In the genomic region with DNA sequence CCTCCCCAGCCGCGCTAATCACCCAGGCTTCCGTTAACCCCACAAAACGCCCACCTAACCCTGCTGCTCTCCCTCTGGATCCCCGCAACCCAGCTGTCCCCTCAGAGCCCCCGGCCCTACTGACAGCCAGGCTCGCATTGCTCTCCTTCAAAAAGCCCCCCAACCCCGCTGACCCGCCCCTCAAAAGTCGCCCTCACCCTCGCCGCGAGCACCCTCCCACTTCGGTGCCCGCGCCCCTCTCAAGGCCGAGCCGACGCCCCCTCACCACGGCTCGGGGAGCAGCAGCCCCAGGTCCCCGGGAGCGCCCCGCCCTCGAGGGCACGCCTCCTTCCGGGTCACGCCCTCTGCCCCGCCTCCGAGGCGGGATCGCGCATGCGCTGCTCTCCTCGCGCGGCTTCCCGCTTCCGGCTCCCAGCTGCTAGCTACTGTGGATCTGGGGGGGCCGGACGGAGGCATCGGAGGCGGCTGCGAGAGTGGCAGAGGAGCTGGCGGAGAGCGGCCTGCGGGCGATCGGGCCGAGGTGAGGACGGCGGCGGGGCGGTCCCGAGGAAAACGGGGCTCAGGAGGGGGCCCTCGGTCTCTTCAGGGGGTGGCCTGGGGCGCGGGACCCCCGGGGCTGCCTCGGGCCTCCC, we compare ENCODE assay signal across 1 cellular context.
TF ChIP-seq lines count a peak whose summit lies in the region.

No MANE protein-coding gene starts in this region.

TF ChIP-seq in HepG2, 621 proteins besides CTCF, POLR2A, EP300 and RAD21 (continued from another document and continues in another):
- TF ChIP-seq, protein P1, sequence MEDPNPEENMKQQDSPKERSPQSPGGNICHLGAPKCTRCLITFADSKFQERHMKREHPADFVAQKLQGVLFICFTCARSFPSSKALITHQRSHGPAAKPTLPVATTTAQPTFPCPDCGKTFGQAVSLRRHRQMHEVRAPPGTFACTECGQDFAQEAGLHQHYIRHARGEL (CRISPR knock-in tag; IDR thresholded peaks at IDR 0.05): no peak
- no peak for TF ChIP-seq ZMYM3 (CRISPR knock-in tag; IDR thresholded peaks at IDR 0.05)
- no peak for TF ChIP-seq ZNF101 (CRISPR knock-in tag; IDR thresholded peaks at IDR 0.05; ENCODE audit: borderline replicate concordance, low read depth)
- TF ChIP-seq ZBTB1 (CRISPR knock-in tag; IDR thresholded peaks at IDR 0.05; ENCODE audit: borderline replicate concordance): no peak
- no peak for TF ChIP-seq ZFP82 (CRISPR knock-in tag; IDR thresholded peaks at IDR 0.05; ENCODE audit: borderline replicate concordance)
- no peak for TF ChIP-seq SOX13 (IDR thresholded peaks at IDR 0.05)
- no peak for TF ChIP-seq SOX13 (CRISPR knock-in tag; conservative IDR thresholded peaks at IDR 0.05 in 1 of 2, IDR thresholded peaks at IDR 0.05 in 1 of 2)
- TF ChIP-seq, protein P2, sequence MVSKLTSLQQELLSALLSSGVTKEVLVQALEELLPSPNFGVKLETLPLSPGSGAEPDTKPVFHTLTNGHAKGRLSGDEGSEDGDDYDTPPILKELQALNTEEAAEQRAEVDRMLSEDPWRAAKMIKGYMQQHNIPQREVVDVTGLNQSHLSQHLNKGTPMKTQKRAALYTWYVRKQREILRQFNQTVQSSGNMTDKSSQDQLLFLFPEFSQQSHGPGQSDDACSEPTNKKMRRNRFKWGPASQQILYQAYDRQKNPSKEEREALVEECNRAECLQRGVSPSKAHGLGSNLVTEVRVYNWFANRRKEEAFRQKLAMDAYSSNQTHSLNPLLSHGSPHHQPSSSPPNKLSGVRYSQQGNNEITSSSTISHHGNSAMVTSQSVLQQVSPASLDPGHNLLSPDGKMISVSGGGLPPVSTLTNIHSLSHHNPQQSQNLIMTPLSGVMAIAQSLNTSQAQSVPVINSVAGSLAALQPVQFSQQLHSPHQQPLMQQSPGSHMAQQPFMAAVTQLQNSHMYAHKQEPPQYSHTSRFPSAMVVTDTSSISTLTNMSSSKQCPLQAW (CRISPR knock-in tag; IDR thresholded peaks at IDR 0.05): peak; percentile 86
- no peak for TF ChIP-seq ZNF720 (CRISPR knock-in tag; IDR thresholded peaks at IDR 0.05)
- peak; percentile 95 for TF ChIP-seq GABPA (IDR thresholded peaks at IDR 0.05; ENCODE audit: low read depth, low read length)
- peak; percentile 91 for TF ChIP-seq GABPA (CRISPR knock-in tag; IDR thresholded peaks at IDR 0.05; ENCODE audit: low read depth)
- 0 out of 2 replicates have a peak, but pooled peaks have one; percentile 27 for TF ChIP-seq ZNF709 (CRISPR knock-in tag; IDR thresholded peaks at IDR 0.05)
- no peak for TF ChIP-seq ZNF33B (CRISPR knock-in tag; IDR thresholded peaks at IDR 0.05)
- TF ChIP-seq HOXA7 (CRISPR knock-in tag; IDR thresholded peaks at IDR 0.05): no peak
- no peak for TF ChIP-seq MTF2 (CRISPR knock-in tag; IDR thresholded peaks at IDR 0.05; ENCODE audit: borderline replicate concordance)
- peak; percentile 96 for TF ChIP-seq SP2 (CRISPR knock-in tag; IDR thresholded peaks at IDR 0.05)
- no peak for TF ChIP-seq LCORL (IDR thresholded peaks at IDR 0.05)
- TF ChIP-seq LCORL (CRISPR knock-in tag; IDR thresholded peaks at IDR 0.05): peak; percentile 30; the same call in 1 of the 2 replicates
- TF ChIP-seq, protein P3, sequence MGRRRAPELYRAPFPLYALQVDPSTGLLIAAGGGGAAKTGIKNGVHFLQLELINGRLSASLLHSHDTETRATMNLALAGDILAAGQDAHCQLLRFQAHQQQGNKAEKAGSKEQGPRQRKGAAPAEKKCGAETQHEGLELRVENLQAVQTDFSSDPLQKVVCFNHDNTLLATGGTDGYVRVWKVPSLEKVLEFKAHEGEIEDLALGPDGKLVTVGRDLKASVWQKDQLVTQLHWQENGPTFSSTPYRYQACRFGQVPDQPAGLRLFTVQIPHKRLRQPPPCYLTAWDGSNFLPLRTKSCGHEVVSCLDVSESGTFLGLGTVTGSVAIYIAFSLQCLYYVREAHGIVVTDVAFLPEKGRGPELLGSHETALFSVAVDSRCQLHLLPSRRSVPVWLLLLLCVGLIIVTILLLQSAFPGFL (CRISPR knock-in tag; IDR thresholded peaks at IDR 0.05): no peak
- peak; percentile 28; the same call in 1 of the 2 replicates for TF ChIP-seq MED1 (CRISPR knock-in tag; IDR thresholded peaks at IDR 0.05)
- TF ChIP-seq, protein P4, sequence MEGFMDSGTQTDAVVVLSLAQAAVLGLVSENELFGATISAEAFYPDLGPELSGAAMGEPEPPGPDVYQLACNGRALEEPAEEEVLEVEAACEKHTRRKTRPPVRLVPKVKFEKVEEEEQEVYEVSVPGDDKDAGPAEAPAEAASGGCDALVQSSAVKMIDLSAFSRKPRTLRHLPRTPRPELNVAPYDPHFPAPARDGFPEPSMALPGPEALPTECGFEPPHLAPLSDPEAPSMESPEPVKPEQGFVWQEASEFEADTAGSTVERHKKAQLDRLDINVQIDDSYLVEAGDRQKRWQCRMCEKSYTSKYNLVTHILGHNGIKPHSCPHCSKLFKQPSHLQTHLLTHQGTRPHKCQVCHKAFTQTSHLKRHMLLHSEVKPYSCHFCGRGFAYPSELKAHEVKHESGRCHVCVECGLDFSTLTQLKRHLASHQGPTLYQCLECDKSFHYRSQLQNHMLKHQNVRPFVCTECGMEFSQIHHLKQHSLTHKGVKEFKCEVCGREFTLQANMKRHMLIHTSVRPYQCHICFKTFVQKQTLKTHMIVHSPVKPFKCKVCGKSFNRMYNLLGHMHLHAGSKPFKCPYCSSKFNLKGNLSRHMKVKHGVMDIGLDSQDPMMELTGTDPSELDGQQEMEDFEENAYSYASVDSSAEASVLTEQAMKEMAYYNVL (CRISPR knock-in tag; IDR thresholded peaks at IDR 0.05; ENCODE audit: borderline replicate concordance): no peak
- TF ChIP-seq MAZ (IDR thresholded peaks at IDR 0.05; ENCODE audit: borderline replicate concordance, low read depth, low read length): peak; percentile 81
- TF ChIP-seq MAZ (CRISPR knock-in tag; IDR thresholded peaks at IDR 0.05; ENCODE audit: low read depth): peak; percentile 87
- TF ChIP-seq MBNL3 (CRISPR knock-in tag; conservative IDR thresholded peaks at IDR 0.05): no peak
- TF ChIP-seq KAT8 (CRISPR knock-in tag; IDR thresholded peaks at IDR 0.05): peak; percentile 91
- no peak for TF ChIP-seq ZBTB8A (CRISPR knock-in tag; IDR thresholded peaks at IDR 0.05; ENCODE audit: borderline replicate concordance, low read depth)
- TF ChIP-seq RXRA (CRISPR knock-in tag; IDR thresholded peaks at IDR 0.05): peak; percentile 49
- TF ChIP-seq RBAK (CRISPR knock-in tag; IDR thresholded peaks at IDR 0.05): no peak
- TF ChIP-seq AKAP8 (CRISPR knock-in tag; IDR thresholded peaks at IDR 0.05): no peak
- TF ChIP-seq HNRNPK (IDR thresholded peaks at IDR 0.05; ENCODE audit: low read depth, low read length, poor library complexity, severe bottlenecking): peak; percentile 90
- no peak for TF ChIP-seq NCOA5 (CRISPR knock-in tag; IDR thresholded peaks at IDR 0.05)
- no peak for TF ChIP-seq TP53 (CRISPR knock-in tag; conservative IDR thresholded peaks at IDR 0.05)
- no peak for TF ChIP-seq HIVEP1 (CRISPR knock-in tag; IDR thresholded peaks at IDR 0.05)
- no peak for TF ChIP-seq SCMH1 (CRISPR knock-in tag; IDR thresholded peaks at IDR 0.05; ENCODE audit: borderline replicate concordance)
- TF ChIP-seq HOXD1 (CRISPR knock-in tag; IDR thresholded peaks at IDR 0.05): no peak
- no peak for TF ChIP-seq MTA3 (CRISPR knock-in tag; IDR thresholded peaks at IDR 0.05)
- no peak for TF ChIP-seq ONECUT2 (CRISPR knock-in tag; IDR thresholded peaks at IDR 0.05)
- TF ChIP-seq, protein P5, sequence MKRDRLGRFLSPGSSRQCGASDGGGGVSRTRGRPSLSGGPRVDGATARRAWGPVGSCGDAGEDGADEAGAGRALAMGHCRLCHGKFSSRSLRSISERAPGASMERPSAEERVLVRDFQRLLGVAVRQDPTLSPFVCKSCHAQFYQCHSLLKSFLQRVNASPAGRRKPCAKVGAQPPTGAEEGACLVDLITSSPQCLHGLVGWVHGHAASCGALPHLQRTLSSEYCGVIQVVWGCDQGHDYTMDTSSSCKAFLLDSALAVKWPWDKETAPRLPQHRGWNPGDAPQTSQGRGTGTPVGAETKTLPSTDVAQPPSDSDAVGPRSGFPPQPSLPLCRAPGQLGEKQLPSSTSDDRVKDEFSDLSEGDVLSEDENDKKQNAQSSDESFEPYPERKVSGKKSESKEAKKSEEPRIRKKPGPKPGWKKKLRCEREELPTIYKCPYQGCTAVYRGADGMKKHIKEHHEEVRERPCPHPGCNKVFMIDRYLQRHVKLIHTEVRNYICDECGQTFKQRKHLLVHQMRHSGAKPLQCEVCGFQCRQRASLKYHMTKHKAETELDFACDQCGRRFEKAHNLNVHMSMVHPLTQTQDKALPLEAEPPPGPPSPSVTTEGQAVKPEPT (CRISPR knock-in tag; IDR thresholded peaks at IDR 0.05; ENCODE audit: low read depth): no peak
- no peak for TF ChIP-seq ZNF432 (CRISPR knock-in tag; IDR thresholded peaks at IDR 0.05; ENCODE audit: borderline replicate concordance)
- TF ChIP-seq, protein P6, sequence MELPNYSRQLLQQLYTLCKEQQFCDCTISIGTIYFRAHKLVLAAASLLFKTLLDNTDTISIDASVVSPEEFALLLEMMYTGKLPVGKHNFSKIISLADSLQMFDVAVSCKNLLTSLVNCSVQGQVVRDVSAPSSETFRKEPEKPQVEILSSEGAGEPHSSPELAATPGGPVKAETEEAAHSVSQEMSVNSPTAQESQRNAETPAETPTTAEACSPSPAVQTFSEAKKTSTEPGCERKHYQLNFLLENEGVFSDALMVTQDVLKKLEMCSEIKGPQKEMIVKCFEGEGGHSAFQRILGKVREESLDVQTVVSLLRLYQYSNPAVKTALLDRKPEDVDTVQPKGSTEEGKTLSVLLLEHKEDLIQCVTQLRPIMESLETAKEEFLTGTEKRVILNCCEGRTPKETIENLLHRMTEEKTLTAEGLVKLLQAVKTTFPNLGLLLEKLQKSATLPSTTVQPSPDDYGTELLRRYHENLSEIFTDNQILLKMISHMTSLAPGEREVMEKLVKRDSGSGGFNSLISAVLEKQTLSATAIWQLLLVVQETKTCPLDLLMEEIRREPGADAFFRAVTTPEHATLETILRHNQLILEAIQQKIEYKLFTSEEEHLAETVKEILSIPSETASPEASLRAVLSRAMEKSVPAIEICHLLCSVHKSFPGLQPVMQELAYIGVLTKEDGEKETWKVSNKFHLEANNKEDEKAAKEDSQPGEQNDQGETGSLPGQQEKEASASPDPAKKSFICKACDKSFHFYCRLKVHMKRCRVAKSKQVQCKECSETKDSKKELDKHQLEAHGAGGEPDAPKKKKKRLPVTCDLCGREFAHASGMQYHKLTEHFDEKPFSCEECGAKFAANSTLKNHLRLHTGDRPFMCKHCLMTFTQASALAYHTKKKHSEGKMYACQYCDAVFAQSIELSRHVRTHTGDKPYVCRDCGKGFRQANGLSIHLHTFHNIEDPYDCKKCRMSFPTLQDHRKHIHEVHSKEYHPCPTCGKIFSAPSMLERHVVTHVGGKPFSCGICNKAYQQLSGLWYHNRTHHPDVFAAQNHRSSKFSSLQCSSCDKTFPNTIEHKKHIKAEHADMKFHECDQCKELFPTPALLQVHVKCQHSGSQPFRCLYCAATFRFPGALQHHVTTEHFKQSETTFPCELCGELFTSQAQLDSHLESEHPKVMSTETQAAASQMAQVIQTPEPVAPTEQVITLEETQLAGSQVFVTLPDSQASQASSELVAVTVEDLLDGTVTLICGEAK (IDR thresholded peaks at IDR 0.05): no peak
- TF ChIP-seq, protein P6 (CRISPR knock-in tag; IDR thresholded peaks at IDR 0.05): no peak; the same call in 1 of the 2 replicates
- TF ChIP-seq, protein P7, sequence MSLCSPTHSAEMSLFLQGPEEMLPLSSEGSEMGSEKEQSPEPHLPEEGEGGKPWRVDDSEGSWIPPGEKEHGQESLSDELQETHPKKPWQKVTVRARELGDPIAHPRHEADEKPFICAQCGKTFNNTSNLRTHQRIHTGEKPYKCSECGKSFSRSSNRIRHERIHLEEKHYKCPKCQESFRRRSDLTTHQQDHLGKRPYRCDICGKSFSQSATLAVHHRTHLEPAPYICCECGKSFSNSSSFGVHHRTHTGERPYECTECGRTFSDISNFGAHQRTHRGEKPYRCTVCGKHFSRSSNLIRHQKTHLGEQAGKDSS (CRISPR knock-in tag; IDR thresholded peaks at IDR 0.05; ENCODE audit: borderline replicate concordance, low read depth): no peak
- peak; percentile 58; the same call in 1 of the 2 replicates for TF ChIP-seq NRL (CRISPR knock-in tag; IDR thresholded peaks at IDR 0.05; ENCODE audit: borderline replicate concordance)
- TF ChIP-seq ZNF160 (CRISPR knock-in tag; IDR thresholded peaks at IDR 0.05): no peak
- no peak for TF ChIP-seq ZNF331 (CRISPR knock-in tag; IDR thresholded peaks at IDR 0.05)
- TF ChIP-seq NBN (conservative IDR thresholded peaks at IDR 0.05): no peak
- no peak for TF ChIP-seq HHEX (CRISPR knock-in tag; IDR thresholded peaks at IDR 0.05)
- TF ChIP-seq, protein P8, sequence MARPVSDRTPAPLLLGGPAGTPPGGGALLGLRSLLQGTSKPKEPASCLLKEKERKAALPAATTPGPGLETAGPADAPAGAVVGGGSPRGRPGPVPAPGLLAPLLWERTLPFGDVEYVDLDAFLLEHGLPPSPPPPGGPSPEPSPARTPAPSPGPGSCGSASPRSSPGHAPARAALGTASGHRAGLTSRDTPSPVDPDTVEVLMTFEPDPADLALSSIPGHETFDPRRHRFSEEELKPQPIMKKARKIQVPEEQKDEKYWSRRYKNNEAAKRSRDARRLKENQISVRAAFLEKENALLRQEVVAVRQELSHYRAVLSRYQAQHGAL (CRISPR knock-in tag; IDR thresholded peaks at IDR 0.05; ENCODE audit: not compliant biosample characterization): no peak
- TF ChIP-seq ZNF431 (CRISPR knock-in tag; IDR thresholded peaks at IDR 0.05; ENCODE audit: borderline replicate concordance, low read depth): no peak
- no peak for TF ChIP-seq ZNF510 (CRISPR knock-in tag; IDR thresholded peaks at IDR 0.05; ENCODE audit: low read depth)
- peak; percentile 44 for TF ChIP-seq YY1 (IDR thresholded peaks at IDR 0.05; ENCODE audit: insufficient read depth, insufficient replicate concordance, low read depth, low read length)
